In genomic region chr18:36187138-36187825, GRCh38 we compare ENCODE assay signal across 7 cellular contexts. TPM values are rescaled to one million over a fixed set of nuclear protein-coding genes. Genes with fewer than 3 reads are reported as not detected.
DNase-seq lines count a peak whose midpoint lies in the region; ATAC-seq and TF ChIP-seq lines count a peak whose summit lies in the region.

Gene MOCOS (plus strand): TSS chr18:36187497. CDS start chr18:36187540, 43 bp downstream.

- ATAC-seq in HG02623 (IDR thresholded peaks at IDR 0.05; ENCODE audit: unreplicated experiment), result peak; percentile 70
- peak; percentile 61 to 84 for ATAC-seq in naive thymus-derived CD8-positive, alpha-beta T cell

- no peaks in the 10 kb centered on the region for H3K9me3 Mint-ChIP-seq in naive thymus-derived CD8-positive, alpha-beta T cell
- H3K9me3 Mint-ChIP-seq in type B pancreatic cell, result no peaks in the 10 kb centered on the region

- POLR2A ChIA-PET in naive thymus-derived CD8-positive, alpha-beta T cell (lab: Charles Lee), result no interaction called here

- TF ChIP-seq POLR2A in GM15510 (IDR thresholded peaks at IDR 0.05; ENCODE audit: borderline replicate concordance, extremely low read depth, insufficient read length), result peak; percentile 50

- H3K4me1 Mint-ChIP-seq in naive thymus-derived CD8-positive, alpha-beta T cell, result peaks cover 4 to 19% (median 13%) of the 10 kb centered on the region in 4 donors
- H3K4me1 Mint-ChIP-seq in type B pancreatic cell (ENCODE audit: unreplicated experiment), result peaks cover 4% of the 10 kb centered on the region

- no peaks in the 10 kb centered on the region for H3K36me3 Mint-ChIP-seq in naive thymus-derived CD8-positive, alpha-beta T cell
- no peaks in the 10 kb centered on the region for H3K36me3 Mint-ChIP-seq in type B pancreatic cell

- TF ChIP-seq CTCF in type B pancreatic cell (conservative IDR thresholded peaks at IDR 0.05), result no peak

- H3K4me3 Mint-ChIP-seq in naive thymus-derived CD8-positive, alpha-beta T cell, result peak within 1 kb of the TSS; percentile 79 to 90 (median 84)
- H3K4me3 Mint-ChIP-seq in type B pancreatic cell, result peak within 1 kb of the TSS; percentile 91

- DNase-seq in NCI-H69 (lab: John Stamatoyannopoulos, UW), result peak; percentile 84
- DNase-seq in activated T-cell treated with anti-CD3 and anti-CD28 coated beads, Interleukin-2, amount 50 U/mL, for 48 hours, result peak; percentile 54 to 63
- peak; percentile 55 for DNase-seq in fibroblast of peridontal ligament (ENCODE audit: extremely low read depth)
- peak in 7 of 10 donors; percentile 15 to 45 (median 27) for DNase-seq in naive thymus-derived CD8-positive, alpha-beta T cell
- peak; percentile 86 for DNase-seq in type B pancreatic cell (ENCODE audit: extremely low spot score, unreplicated experiment)

- H3K27me3 Mint-ChIP-seq in naive thymus-derived CD8-positive, alpha-beta T cell, result peaks cover 19 to 41% (median 29%) of the 10 kb centered on the region in 5 donors
- peaks cover 41% of the 10 kb centered on the region for H3K27me3 Mint-ChIP-seq in type B pancreatic cell

- peak within 1 kb of the TSS in 4 of 10 donors; percentile 9 to 83 (median 50) for H3K27ac Mint-ChIP-seq in naive thymus-derived CD8-positive, alpha-beta T cell
- peak within 1 kb of the TSS; percentile 58 for H3K27ac Mint-ChIP-seq in type B pancreatic cell

RNA-seq across cellular contexts. Expression of gene MOCOS, which starts in this region (rescaled TPM):
- under 1 TPM; 0.08 to 0.16 TPM for total RNA-seq in naive thymus-derived CD8-positive, alpha-beta T cell
- not detected for polyA plus RNA-seq in naive thymus-derived CD8-positive, alpha-beta T cell
- total RNA-seq in type B pancreatic cell (ENCODE audit: low replicate concordance), result 2.4 and 3.2 TPM in 2 replicates

Comparison
In these comparisons a context has a peak if more than half of its experiments do, and no peak if none do; other contexts are left out.
1. Peak in every context shown above with its lines: DNase-seq and ATAC-seq.
2. Peak in DNase-seq and ATAC-seq in naive thymus-derived CD8-positive, alpha-beta T cell; RNA of the gene not detected or under 1 TPM.
3. DNase-seq: peak in every context shown above with its lines; median percentile 86 in type B pancreatic cell; 84 in NCI-H69; 58 in activated T-cell treated with anti-CD3 and anti-CD28 coated beads, Interleukin-2, amount 50 U/mL, for 48 hours; 55 in fibroblast of peridontal ligament; 27 in naive thymus-derived CD8-positive, alpha-beta T cell.